In the genomic region with DNA sequence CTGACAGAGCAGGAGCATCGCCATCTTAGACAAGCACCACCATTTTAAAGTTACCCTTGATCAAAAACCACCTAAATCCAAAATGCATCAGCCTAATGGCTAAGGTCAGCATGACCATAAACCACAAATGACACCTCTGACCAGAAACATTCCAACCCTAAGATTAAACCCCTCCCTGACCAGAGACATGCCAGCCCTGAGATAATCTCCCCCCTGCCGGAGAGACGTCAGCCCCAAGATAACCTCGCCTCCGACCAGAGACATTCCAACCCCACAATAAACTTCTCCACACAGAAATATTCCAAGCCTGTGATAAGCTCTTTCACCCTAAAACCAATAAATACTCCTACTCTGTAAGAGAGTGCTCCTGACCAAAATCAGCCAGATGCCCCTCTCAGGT, we compare ENCODE assay signal across 18 cellular contexts. TPM values are rescaled to one million over a fixed set of nuclear protein-coding genes. Genes with fewer than 3 reads are reported as not detected.
"Had no signal": no experiment of that assay in that cellular context is flagged by ENCODE, and none has a peak within 500 bp of the region (broad histone marks: within the 10 kb centered on the region; RNA-seq: fewer than 3 reads in every experiment).

No MANE protein-coding gene starts in this region.

- H3K27ac ChIP-seq: esophagus squamous epithelium, heart left ventricle, uterus had no signal

- H3K36me3 ChIP-seq: esophagus squamous epithelium, heart left ventricle, tibial artery, uterus had no signal

- DNase-seq: activated CD4-positive, CD25-positive, alpha-beta regulatory T cell treated with anti-CD3 and anti-CD28 coated beads, Interleukin-2, amount 50 U/mL, for 72 hours; activated naive CD4-positive, alpha-beta T cell treated with Interleukin-2 at 50 U/mL for 16 hours; aorta; central memory CD4-positive, alpha-beta T cell; cortex of kidney; effector CD4-positive, alpha-beta T cell; esophagus squamous epithelium; foreskin melanocyte; heart left ventricle; naive thymus-derived CD4-positive, alpha-beta T cell; stimulated activated CD4-positive, alpha-beta T cell treated with anti-CD3 and anti-CD28 coated beads, Interleukin-4, amount 100 ng/mL, for 24 hours; stimulated activated naive CD4-positive, alpha-beta T cell; T-cell; T1000; uterus had no signal

- ATAC-seq: activated T-helper 17 cell treated with anti-CD3 and anti-CD28 coated beads, Interleukin-2, amount 50 U/mL, for 72 hours; left lobe of liver; naive thymus-derived CD4-positive, alpha-beta T cell; T-cell had no signal

- H3K9me3 ChIP-seq: esophagus squamous epithelium, tibial artery, uterus had no signal

- H3K4me3 ChIP-seq: esophagus squamous epithelium, heart left ventricle, tibial artery, uterus had no signal

- H3K27me3 ChIP-seq: esophagus squamous epithelium, heart left ventricle, tibial artery, uterus had no signal

- H3K4me1 ChIP-seq: esophagus squamous epithelium, heart left ventricle, uterus had no signal

RNA-seq across cellular contexts. Expression of a gene that starts 53.5 kb away (rescaled TPM):
- polyA plus RNA-seq: naive thymus-derived CD4-positive, alpha-beta T cell had no signal
